In genomic region chr7:43648725-43649406, GRCh38 we compare ENCODE assay signal across 8 cellular contexts.
DNase-seq lines count a peak whose midpoint lies in the region; ATAC-seq and TF ChIP-seq lines count a peak whose summit lies in the region.

No MANE protein-coding gene starts in this region.

- DNase-seq in G401 (ENCODE audit: low spot score) (peak; percentile 55), prostate gland (ENCODE audit: low spot score) (no peak), NCI-H2196 treated with DMSO at 0.1 percent for 48 hours (lab: John Stamatoyannopoulos, UW; ENCODE audit: unreplicated experiment) (no peak), DMS114 treated with DMSO at 0.1 percent for 48 hours (lab: John Stamatoyannopoulos, UW; ENCODE audit: unreplicated experiment) (no peak)
- DNase-seq in activated CD4-positive, alpha-beta memory T cell treated with anti-CD3 and anti-CD28 coated beads for 36 hours: peak; percentile 84

- TF ChIP-seq CTCF in prostate gland (IDR thresholded peaks at IDR 0.05): no peak

- H3K4me3 Mint-ChIP-seq in IgD-negative memory B cell: peak overlapping the region; percentile 80 to 94 (median 85)
- peak overlapping the region; percentile 80 for H3K4me3 Mint-ChIP-seq in activated CD4-positive, alpha-beta memory T cell treated with anti-CD3 and anti-CD28 coated beads for 36 hours

- no peaks in the 10 kb centered on the region for H3K36me3 ChIP-seq in prostate gland

- peaks cover 9% of the 10 kb centered on the region for H3K4me1 ChIP-seq in prostate gland (replicated peaks)

- ATAC-seq in GM21515 (IDR thresholded peaks at IDR 0.05; ENCODE audit: unreplicated experiment) (peak; percentile 60), esophagus mucosa (peak; percentile 50)

- peaks cover 9% of the 10 kb centered on the region for H3K36me3 Mint-ChIP-seq in IgD-negative memory B cell
- peaks cover 26% of the 10 kb centered on the region for H3K36me3 Mint-ChIP-seq in activated CD4-positive, alpha-beta memory T cell treated with anti-CD3 and anti-CD28 coated beads for 36 hours

- 24% methylated on average over 7 of the region's 7 CpGs for WGBS in prostate gland

- H3K27ac Mint-ChIP-seq in IgD-negative memory B cell: peak overlapping the region; percentile 78 to 98 (median 94)
- H3K27ac Mint-ChIP-seq in activated CD4-positive, alpha-beta memory T cell treated with anti-CD3 and anti-CD28 coated beads for 36 hours: peak overlapping the region; percentile 99

- no peaks in the 10 kb centered on the region for H3K27me3 ChIP-seq in prostate gland (replicated peaks; ENCODE audit: insufficient read depth)

- H3K9me3 ChIP-seq in prostate gland: no peaks in the 10 kb centered on the region

- no peaks in the 10 kb centered on the region for H3K9me3 Mint-ChIP-seq in IgD-negative memory B cell
- no peaks in the 10 kb centered on the region for H3K9me3 Mint-ChIP-seq in activated CD4-positive, alpha-beta memory T cell treated with anti-CD3 and anti-CD28 coated beads for 36 hours

- in situ Hi-C loops in G401 (cut with HindIII; ENCODE audit: low sequenced_read_pairs): no loop called here

- CTCF ChIA-PET in activated CD4-positive, alpha-beta memory T cell treated with anti-CD3 and anti-CD28 coated beads for 36 hours (lab: Charles Lee): interaction anchor here (0.6 to 9.9 kb wide), 15 partner anchors 10 to 190 kb away, joined by 3 to 130 read pairs (median 6); partner anchors contain the start of gene STK17A

- POLR2A ChIA-PET in activated CD4-positive, alpha-beta memory T cell treated with anti-CD3 and anti-CD28 coated beads for 36 hours (lab: Charles Lee): interaction anchor here (0.7 to 3.6 kb wide), 16 partner anchors 10 to 87 kb away, joined by 3 to 90 read pairs (median 6); partner anchors contain the start of genes COA1 and STK17A

- H3K27me3 Mint-ChIP-seq in IgD-negative memory B cell: no peaks in the 10 kb centered on the region
- no peaks in the 10 kb centered on the region for H3K27me3 Mint-ChIP-seq in activated CD4-positive, alpha-beta memory T cell treated with anti-CD3 and anti-CD28 coated beads for 36 hours

- peak overlapping the region; percentile 72 to 83 for H3K27ac ChIP-seq in prostate gland

- H3K4me1 Mint-ChIP-seq in IgD-negative memory B cell: peaks cover 58 to 72% (median 66%) of the 10 kb centered on the region in 3 donors
- H3K4me1 Mint-ChIP-seq in activated CD4-positive, alpha-beta memory T cell treated with anti-CD3 and anti-CD28 coated beads for 36 hours (ENCODE audit: low read depth): peaks cover 93% of the 10 kb centered on the region

- intact Hi-C loops in activated CD4-positive, alpha-beta memory T cell treated with anti-CD3 and anti-CD28 coated beads for 36 hours (cut with micrococcal nuclease): loop anchor here (1.0 to 2.0 kb wide), 10 partner anchors 10 to 132 kb away; no protein-coding TSS in a partner anchor
- intact Hi-C loops in prostate gland (cut with DNase I): loop anchor here (2.0 kb wide), 1 partner anchor 66 kb away; the partner anchor contains the start of gene STK17A

- H3K4me3 ChIP-seq in prostate gland: no peak overlapping the region

- TF ChIP-seq POLR2A in prostate gland (IDR thresholded peaks at IDR 0.05): no peak

Comparison
In these comparisons a context has a peak if more than half of its experiments do, and no peak if none do; other contexts are left out.
1. DNase-seq: peak in G401 (single experiment) and activated CD4-positive, alpha-beta memory T cell treated with anti-CD3 and anti-CD28 coated beads for 36 hours (single experiment); none in prostate gland (single experiment), NCI-H2196 treated with DMSO at 0.1 percent for 48 hours (single experiment) and DMS114 treated with DMSO at 0.1 percent for 48 hours (single experiment).